In the genomic region with DNA sequence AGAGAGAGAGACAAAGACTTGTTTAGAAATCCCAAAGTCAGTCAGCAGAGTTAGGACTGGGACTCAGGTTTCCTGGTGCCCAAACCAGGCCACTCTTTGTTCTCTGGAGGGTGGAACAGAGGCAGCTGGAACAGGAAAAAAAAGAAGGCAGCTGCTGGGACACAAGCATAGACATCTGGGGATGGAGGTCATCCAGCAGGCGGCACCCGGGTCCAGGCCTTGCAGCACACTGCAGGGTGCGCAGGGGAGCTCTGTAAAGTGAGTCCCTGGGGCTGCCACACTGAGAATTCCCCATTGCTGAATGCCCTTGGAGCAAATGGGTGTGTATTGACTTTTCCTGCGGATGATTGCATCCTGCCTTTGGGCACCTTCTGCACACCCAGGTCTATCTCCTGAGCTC, we compare ENCODE assay signal across 21 cellular contexts.
DNase-seq lines count a peak whose midpoint lies in the region; ATAC-seq and TF ChIP-seq lines count a peak whose summit lies in the region.
"Had no signal": no experiment of that assay in that cellular context is flagged by ENCODE, and none has a peak within 500 bp of the region (broad histone marks: within the 10 kb centered on the region; RNA-seq: fewer than 3 reads in every experiment).

No MANE protein-coding gene starts in this region.

- no peaks in the 10 kb centered on the region for H4K20me1 ChIP-seq in HCT116 (ENCODE audit: insufficient read depth)
- H4K20me1 ChIP-seq in MM.1S (ENCODE audit: insufficient read depth, low read length) = no peaks in the 10 kb centered on the region

- H3K4me1 ChIP-seq in HCT116 (ENCODE audit: control insufficient read depth in 1 of 2, insufficient read depth in 2 of 2, low read length in 2 of 2) (peaks cover 0 to 9% of the 10 kb centered on the region in 2 experiments; a peak in 2 of 4 replicates), MM.1S (ENCODE audit: low read length) (no peaks in the 10 kb centered on the region)
- H3K4me1 ChIP-seq: psoas muscle, SJCRH30, uterus had no signal

- peak; percentile 29; the same call in 1 of the 2 replicates for TF ChIP-seq RAD21 in HCT116 (IDR thresholded peaks at IDR 0.05; ENCODE audit: low read depth)

- ATAC-seq in HCT116 (no peak), HG03159 (IDR thresholded peaks at IDR 0.05; ENCODE audit: unreplicated experiment) (no peak), GM18868 (IDR thresholded peaks at IDR 0.05; ENCODE audit: unreplicated experiment) (no peak)
- no peak for ATAC-seq in activated CD8-positive, alpha-beta T cell treated with anti-CD3 and anti-CD28 coated beads, Interleukin-2, amount 10 ng/mL, durations not matched to agents 7 days and 5 days
- ATAC-seq: activated naive CD8-positive, alpha-beta T cell treated with anti-CD3 and anti-CD28 coated beads, Interleukin-2, amount 50 U/mL, for 24 hours; left cardiac atrium; psoas muscle had no signal

- intact Hi-C loops in HCT116 (cut with micrococcal nuclease) = no loop called here

- no peaks in the 10 kb centered on the region for H3K36me3 Mint-ChIP-seq in activated CD8-positive, alpha-beta T cell treated with anti-CD3 and anti-CD28 coated beads, Interleukin-2, amount 10 ng/mL, durations not matched to agents 7 days and 5 days (ENCODE audit: low read depth)

- H3K9me3 Mint-ChIP-seq in activated CD8-positive, alpha-beta T cell treated with anti-CD3 and anti-CD28 coated beads, Interleukin-2, amount 10 ng/mL, durations not matched to agents 7 days and 5 days (ENCODE audit: insufficient read depth) = no peaks in the 10 kb centered on the region
- H3K9me3 Mint-ChIP-seq: activated naive CD8-positive, alpha-beta T cell treated with anti-CD3 and anti-CD28 coated beads, Interleukin-2, amount 50 U/mL, for 24 hours; activated T-helper 2 cell treated with anti-CD3 and anti-CD28 coated beads, Interferon-gamma antibody, Interleukin-2, Interleukin-4, amounts not matched to agents 10 μg/mL and 5 μg/mL and 100 μg/mL, durations not matched to agents 14 hours and 24 hours and 36 hours; nephron had no signal

- no peaks in the 10 kb centered on the region for H3K36me3 ChIP-seq in HCT116 (ENCODE audit: control insufficient read depth in 1 of 2, insufficient read depth in 2 of 2, low read length in 2 of 2)
- no peaks in the 10 kb centered on the region for H3K36me3 ChIP-seq in MM.1S (replicated peaks; ENCODE audit: insufficient read depth, low read length)
- H3K36me3 ChIP-seq: brain microvascular endothelial cell, SJCRH30, uterus had no signal

- H3K27ac ChIP-seq in HCT116 (ENCODE audit: low read depth, low read length) = no peak overlapping the region
- no peak overlapping the region for H3K27ac ChIP-seq in MM.1S (ENCODE audit: low read length)
- H3K27ac ChIP-seq: brain microvascular endothelial cell, psoas muscle, SJCRH30, uterus had no signal

- no peak overlapping the region for H3K4me3 Mint-ChIP-seq in activated CD8-positive, alpha-beta T cell treated with anti-CD3 and anti-CD28 coated beads, Interleukin-2, amount 10 ng/mL, durations not matched to agents 7 days and 5 days
- H3K4me3 Mint-ChIP-seq: activated naive CD8-positive, alpha-beta T cell treated with anti-CD3 and anti-CD28 coated beads, Interleukin-2, amount 50 U/mL, for 24 hours; nephron had no signal

- no peaks in the 10 kb centered on the region for H3K9me2 ChIP-seq in HCT116 (ENCODE audit: insufficient read depth)
- no peaks in the 10 kb centered on the region for H3K9me2 ChIP-seq in MM.1S (replicated peaks; ENCODE audit: insufficient read depth, low read length)

- H3F3A ChIP-seq in MM.1S (ENCODE audit: insufficient read depth, low read length) = no peaks in the 10 kb centered on the region

- TF ChIP-seq POLR2A in HCT116 (IDR thresholded peaks at IDR 0.05; ENCODE audit: borderline replicate concordance, extremely low read depth, insufficient read depth, insufficient read length) = no peak

- H3K4me2 ChIP-seq in HCT116 (ENCODE audit: low read length) = no peak overlapping the region
- no peak overlapping the region for H3K4me2 ChIP-seq in MM.1S (ENCODE audit: low read depth, low read length)
- H3K4me2 ChIP-seq: smooth muscle cell had no signal

- BruUV-seq in HCT116 (replicated peaks; lab: Mats Ljungman, UMichigan) = no TSS peak

- no peak overlapping the region for H3K27ac Mint-ChIP-seq in activated CD8-positive, alpha-beta T cell treated with anti-CD3 and anti-CD28 coated beads, Interleukin-2, amount 10 ng/mL, durations not matched to agents 7 days and 5 days
- H3K27ac Mint-ChIP-seq: activated naive CD8-positive, alpha-beta T cell treated with anti-CD3 and anti-CD28 coated beads, Interleukin-2, amount 50 U/mL, for 24 hours; activated T-helper 2 cell treated with anti-CD3 and anti-CD28 coated beads, Interferon-gamma antibody, Interleukin-2, Interleukin-4, amounts not matched to agents 10 μg/mL and 5 μg/mL and 100 μg/mL, durations not matched to agents 14 hours and 24 hours and 36 hours; nephron had no signal

- H3K27me3 ChIP-seq in HCT116 (ENCODE audit: insufficient read depth, low read length) = peaks cover 51% of the 10 kb centered on the region
- H3K27me3 ChIP-seq in MM.1S (replicated peaks; ENCODE audit: insufficient read depth, low read length) = peaks cover 83% of the 10 kb centered on the region

- no peaks in the 10 kb centered on the region for H3K9me3 ChIP-seq in HCT116 (ENCODE audit: control insufficient read depth in 1 of 2, insufficient read depth in 1 of 2, low read depth in 1 of 2, low read length in 2 of 2)
- H3K9me3 ChIP-seq in MM.1S (replicated peaks; ENCODE audit: insufficient read depth, low read length) = no peaks in the 10 kb centered on the region
- H3K9me3 ChIP-seq: psoas muscle, SJCRH30, uterus had no signal

- H3K9ac ChIP-seq in HCT116 (ENCODE audit: low read length) (no peak overlapping the region), MM.1S (ENCODE audit: low read length) (no peak overlapping the region)

- DNase-seq in DMS 273 (lab: John Stamatoyannopoulos, UW; ENCODE audit: unreplicated experiment) = peak; percentile 82
- DNase-seq in HCT116 (ENCODE audit: low read depth, low spot score) = no peak
- DNase-seq in NCI-H524 (lab: John Stamatoyannopoulos, UW) = peak; percentile 78 to 90
- DNase-seq in globus pallidus (ENCODE audit: low spot score) = peak; percentile 62
- no peak for DNase-seq in activated CD8-positive, alpha-beta T cell treated with anti-CD3 and anti-CD28 coated beads, Interleukin-2, amount 10 ng/mL, durations not matched to agents 7 days and 5 days
- DNase-seq in MM.1S = no peak
- DNase-seq: activated naive CD8-positive, alpha-beta T cell treated with anti-CD3 and anti-CD28 coated beads, Interleukin-2, amount 50 U/mL, for 24 hours; brain microvascular endothelial cell; cortex of kidney; foreskin fibroblast; left cardiac atrium; psoas muscle; stimulated activated CD4-positive, alpha-beta T cell treated with anti-CD3 and anti-CD28 coated beads, Interleukin-4, amount 100 ng/mL, for 4 hours; T-helper 9 cell; uterus had no signal

- H3K4me1 Mint-ChIP-seq in activated CD8-positive, alpha-beta T cell treated with anti-CD3 and anti-CD28 coated beads, Interleukin-2, amount 10 ng/mL, durations not matched to agents 7 days and 5 days (ENCODE audit: low read depth) = no peaks in the 10 kb centered on the region
- H3K4me1 Mint-ChIP-seq: activated naive CD8-positive, alpha-beta T cell treated with anti-CD3 and anti-CD28 coated beads, Interleukin-2, amount 50 U/mL, for 24 hours; nephron had no signal

- H3K4me3 ChIP-seq in HCT116 (replicated peaks in 1 of 2; ENCODE audit: low read depth in 1 of 2, low read length in 2 of 2) = no peak overlapping the region
- H3K4me3 ChIP-seq in MM.1S (ENCODE audit: low read length) = no peak overlapping the region
- H3K4me3 ChIP-seq: psoas muscle, SJCRH30, smooth muscle cell, uterus had no signal

- H2AFZ ChIP-seq in HCT116 (ENCODE audit: low read depth, low read length, poor library complexity, severe bottlenecking) (no peak overlapping the region), MM.1S (ENCODE audit: low read length) (no peak overlapping the region)

- H3K27me3 Mint-ChIP-seq in activated CD8-positive, alpha-beta T cell treated with anti-CD3 and anti-CD28 coated beads, Interleukin-2, amount 10 ng/mL, durations not matched to agents 7 days and 5 days (ENCODE audit: low read depth) = peaks cover 6% of the 10 kb centered on the region

- POLR2A ChIA-PET in HCT116 (lab: Charles Lee) = no interaction called here
- POLR2A ChIA-PET in activated CD8-positive, alpha-beta T cell treated with anti-CD3 and anti-CD28 coated beads, Interleukin-2, amount 10 ng/mL, durations not matched to agents 7 days and 5 days (lab: Charles Lee) = interaction anchor here (0.7 kb wide), 1 partner anchor 59 kb away, joined by 3 read pairs; no protein-coding TSS in a partner anchor

- TF ChIP-seq CTCF in HCT116 (IDR thresholded peaks at IDR 0.05 in 2 of 3, conservative IDR thresholded peaks at IDR 0.05 in 1 of 3; ENCODE audit: borderline replicate concordance in 1 of 3, insufficient read depth in 1 of 3, low read depth in 2 of 3, low read length in 2 of 3) (no peak), MM.1S (IDR thresholded peaks at IDR 0.05; ENCODE audit: low read length) (no peak)

- H3K79me2 ChIP-seq in HCT116 (ENCODE audit: insufficient read depth, low read length) (no peaks in the 10 kb centered on the region), MM.1S (ENCODE audit: low read length) (no peaks in the 10 kb centered on the region)

- RAD21 ChIA-PET in HCT116 (lab: Charles Lee; ENCODE audit: low non-redundant PET in 1 of 2, low total read pairs in 2 of 2, uncharacterized antibody in 2 of 2, unreplicated experiment in 2 of 2) = no interaction called here

- CTCF ChIA-PET in HCT116 (lab: Charles Lee) = interaction anchor here (1.0 kb wide), 1 partner anchor 96 kb away, joined by 3 read pairs; no protein-coding TSS in a partner anchor
- CTCF ChIA-PET in activated CD8-positive, alpha-beta T cell treated with anti-CD3 and anti-CD28 coated beads, Interleukin-2, amount 10 ng/mL, durations not matched to agents 7 days and 5 days (lab: Charles Lee) = interaction anchor here (1.2 kb wide), 1 partner anchor 1367 kb away, joined by 3 read pairs; no protein-coding TSS in a partner anchor

TF ChIP-seq in HCT116, 20 proteins besides CTCF, POLR2A, EP300 and RAD21:
- no peak for TF ChIP-seq EGR1 (IDR thresholded peaks at IDR 0.05; ENCODE audit: low read depth)
- TF ChIP-seq CEBPB (IDR thresholded peaks at IDR 0.05; ENCODE audit: low read depth) = no peak
- no peak for TF ChIP-seq EZH2phosphoT487 (IDR thresholded peaks at IDR 0.05; ENCODE audit: borderline replicate concordance)
- no peak for TF ChIP-seq POLR2AphosphoS5 (IDR thresholded peaks at IDR 0.05; ENCODE audit: low read depth, low read length)
- TF ChIP-seq SP1 (IDR thresholded peaks at IDR 0.05; ENCODE audit: low read depth) = no peak
- TF ChIP-seq SRF (IDR thresholded peaks at IDR 0.05; ENCODE audit: low read depth) = no peak

Comparison
In these comparisons a context has a peak if more than half of its experiments do, and no peak if none do; other contexts are left out.
1. DNase-seq: peak in DMS 273 (single experiment), NCI-H524 (2 of 2) and globus pallidus (single experiment); none in HCT116 (single experiment), activated CD8-positive, alpha-beta T cell treated with anti-CD3 and anti-CD28 coated beads, Interleukin-2, amount 10 ng/mL, durations not matched to agents 7 days and 5 days (single experiment) and MM.1S (single experiment).